Comparison of ENCODE assay signal across 8 cellular contexts in the genomic region with DNA sequence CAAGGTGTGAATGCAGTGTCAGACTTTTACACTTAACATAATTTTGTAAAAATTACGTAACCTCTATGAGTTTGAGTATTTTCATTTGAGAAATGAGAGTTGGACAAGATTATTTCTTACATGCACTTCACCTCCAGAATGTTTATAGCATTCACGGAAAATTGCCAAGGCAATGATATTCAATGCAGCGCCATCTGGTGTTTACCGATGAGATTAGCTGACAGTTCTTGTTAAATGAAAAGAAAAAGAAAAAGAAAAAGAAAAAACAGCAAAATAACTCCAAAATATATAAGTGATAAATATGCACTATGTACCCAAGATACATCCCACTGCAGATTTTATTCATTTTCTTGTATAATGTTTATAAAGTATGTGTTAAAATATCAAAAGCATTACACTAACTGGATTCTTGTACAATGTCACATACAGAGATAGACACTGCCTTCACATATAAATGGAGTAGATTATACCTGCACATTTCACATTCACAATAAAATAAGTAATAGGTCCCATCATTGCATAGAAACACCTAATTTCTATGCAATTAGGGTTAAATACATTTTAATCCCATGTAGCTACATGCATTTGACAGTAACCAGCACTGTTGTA.
DNase-seq lines count a peak whose midpoint lies in the region; ATAC-seq, FAIRE-seq and TF ChIP-seq lines count a peak whose summit lies in the region.

No MANE protein-coding gene starts in this region.

- FAIRE-seq in pancreas (lab: Jason Lieb, UNC) = peak; percentile 9

- H3K4me1 ChIP-seq in pancreas = no peaks in the 10 kb centered on the region

- no peak overlapping the region for H3K4me3 ChIP-seq in pancreas

- peak; percentile 7 to 40 (median 25) for TF ChIP-seq CTCF in pancreas (IDR thresholded peaks at IDR 0.05)

- 7 to 13% methylated on average over 4 of the region's 4 CpGs for WGBS in pancreas, 2 donors

- intact Hi-C loops in pancreas (cut with DNase I) (no loop called here), sciatic nerve (cut with DNase I) (no loop called here)

- H3K27ac ChIP-seq in pancreas = no peak overlapping the region

- DNase-seq in NCI-H2029 (lab: John Stamatoyannopoulos, UW) (peak; percentile 4), NCI-H2029 treated with DMSO at 0.1 percent for 48 hours (lab: John Stamatoyannopoulos, UW) (no peak), NCI-H774 (lab: John Stamatoyannopoulos, UW) (peak; percentile 4), dermis microvascular lymphatic vessel endothelial cell (ENCODE audit: low read depth in 2 of 2) (peak; percentile 9 to 44), pancreas (peak in 1 of 6 donors; percentile 12), sciatic nerve (ENCODE audit: low spot score) (no peak)

- no peaks in the 10 kb centered on the region for H3K27me3 ChIP-seq in pancreas

- no peaks in the 10 kb centered on the region for H3K9me3 ChIP-seq in pancreas

- H3K36me3 ChIP-seq in pancreas = no peaks in the 10 kb centered on the region

- ATAC-seq in HG02623 (IDR thresholded peaks at IDR 0.05; ENCODE audit: unreplicated experiment) = peak; percentile 52
- ATAC-seq in pancreas = no peak
- no peak for ATAC-seq in sciatic nerve
- no peak for ATAC-seq in HG03460 (IDR thresholded peaks at IDR 0.05; ENCODE audit: unreplicated experiment)

Comparison
In these comparisons a context has a peak if more than half of its experiments do, and no peak if none do; other contexts are left out.
1. DNase-seq: peak in NCI-H2029 (single experiment), NCI-H774 (single experiment) and dermis microvascular lymphatic vessel endothelial cell (2 of 2); none in NCI-H2029 treated with DMSO at 0.1 percent for 48 hours (single experiment) and sciatic nerve (single experiment).